36 cellular contexts compared by ENCODE assay signal in genomic region chr4:116551798-116552197, GRCh38.
"Had no signal": no experiment of that assay in that cellular context is flagged by ENCODE, and none has a peak within 500 bp of the region (broad histone marks: within the 10 kb centered on the region; RNA-seq: fewer than 3 reads in every experiment).

No MANE protein-coding gene starts in this region.

- H3K9me3 ChIP-seq: MG63 had no signal

- DNase-seq: Karpas-422, Kasumi-1, MG63, MM.1S, MV-4-11, NCI-H1048, NCI-H1092, NCI-H1092 treated with DMSO at 0.1 percent for 48 hours, NCI-H1105, NCI-H1105 treated with DMSO at 0.1 percent for 48 hours, NCI-H1417, NCI-H1417 treated with DMSO at 0.1 percent for 48 hours, NCI-H1436, NCI-H1436 treated with DMSO at 0.1 percent for 48 hours, NCI-H146, NCI-H1694, NCI-H1694 treated with DMSO at 0.1 percent for 48 hours, NCI-H187, NCI-H187 treated with DMSO at 0.1 percent for 48 hours, NCI-H1930, NCI-H2029, NCI-H2029 treated with DMSO at 0.1 percent for 48 hours, NCI-H2081, NCI-H2081 treated with DMSO at 0.1 percent for 48 hours, NCI-H2107, NCI-H2171, NCI-H2171 treated with DMSO at 0.1 percent for 48 hours, NCI-H2227 treated with DMSO at 0.1 percent for 48 hours, NCI-H226, NCI-H345, NCI-H446, NCI-H446 treated with DMSO at 0.1 percent for 48 hours, NCI-H510A, NCI-H510A treated with DMSO at 0.1 percent for 48 hours, NCI-H524, NCI-H524 treated with DMSO at 0.1 percent for 48 hours had no signal

- H3K27me3 ChIP-seq: MG63 had no signal

- H3K36me3 ChIP-seq: MG63 had no signal

- H3K4me3 ChIP-seq: MG63 had no signal
